In genomic region chr1:230979389-230979716, GRCh38 we compare ENCODE assay signal across 8 cellular contexts. TPM values are rescaled to one million over a fixed set of nuclear protein-coding genes. Genes with fewer than 3 reads are reported as not detected.
DNase-seq lines count a peak whose midpoint lies in the region; ATAC-seq and TF ChIP-seq lines count a peak whose summit lies in the region.

No MANE protein-coding gene starts in this region.

- DNase-seq in SK-N-MC (ENCODE audit: low read depth, low spot score) = no peak
- no peak for DNase-seq in fibroblast of pulmonary artery (ENCODE audit: low read depth)
- DNase-seq in germinal center (ENCODE audit: low spot score) = no peak
- no peak for DNase-seq in NCI-H446 treated with DMSO at 0.1 percent for 48 hours (lab: John Stamatoyannopoulos, UW)
- no peak for DNase-seq in left colon

- no peak for TF ChIP-seq CTCF in fibroblast of pulmonary artery (IDR thresholded peaks at IDR 0.05; ENCODE audit: low read length, missing control alignments)

- intact Hi-C loops in left colon (cut with DNase I, micrococcal nuclease) = no loop called here

- no peak overlapping the region for H3K27ac ChIP-seq in SK-N-MC
- H3K27ac ChIP-seq in rectal smooth muscle tissue (ENCODE audit: low read depth, low read length) = peak overlapping the region; percentile 31

- ATAC-seq in left colon (no peak), HG03457 (IDR thresholded peaks at IDR 0.05; ENCODE audit: unreplicated experiment) (no peak)

- H3K36me3 ChIP-seq in SK-N-MC (ENCODE audit: insufficient read depth, low read length) = peaks cover 26% of the 10 kb centered on the region
- H3K36me3 ChIP-seq in rectal smooth muscle tissue (ENCODE audit: control insufficient read depth, insufficient read depth, low read length) = no peaks in the 10 kb centered on the region

- H3K27me3 ChIP-seq in rectal smooth muscle tissue (ENCODE audit: control insufficient read depth, insufficient read depth, low read length) = no peaks in the 10 kb centered on the region

- no peaks in the 10 kb centered on the region for H3K9me3 ChIP-seq in SK-N-MC (ENCODE audit: low read depth, low read length)

- peak overlapping the region; percentile 82 for H3K9ac ChIP-seq in SK-N-MC (ENCODE audit: insufficient read length)
- no peak overlapping the region for H3K9ac ChIP-seq in rectal smooth muscle tissue (ENCODE audit: low read length)

- peaks cover 9% of the 10 kb centered on the region for H3K4me1 ChIP-seq in rectal smooth muscle tissue (ENCODE audit: control insufficient read depth, insufficient read depth, low read length)

- H3K4me3 ChIP-seq in GM08714 (ENCODE audit: low read length) (peak overlapping the region; percentile 98), SK-N-MC (peak overlapping the region; percentile 95), fibroblast of pulmonary artery (replicated peaks; ENCODE audit: low read depth, low read length) (peak overlapping the region; percentile 97), rectal smooth muscle tissue (ENCODE audit: low read length) (peak overlapping the region; percentile 84)

RNA-seq across cellular contexts. Expression of gene ARV1, which starts 0.5 kb away (rescaled TPM):
- 10 to 100 TPM; 23.4 to 29.7 TPM for total RNA-seq in left colon

RNA-seq across cellular contexts. Expression of gene TTC13, which starts 0.7 kb away (rescaled TPM):
- 10 to 100 TPM; 32.2 to 35.7 TPM for total RNA-seq in left colon
